Comparison of ENCODE assay signal across 10 cellular contexts in the genomic region with DNA sequence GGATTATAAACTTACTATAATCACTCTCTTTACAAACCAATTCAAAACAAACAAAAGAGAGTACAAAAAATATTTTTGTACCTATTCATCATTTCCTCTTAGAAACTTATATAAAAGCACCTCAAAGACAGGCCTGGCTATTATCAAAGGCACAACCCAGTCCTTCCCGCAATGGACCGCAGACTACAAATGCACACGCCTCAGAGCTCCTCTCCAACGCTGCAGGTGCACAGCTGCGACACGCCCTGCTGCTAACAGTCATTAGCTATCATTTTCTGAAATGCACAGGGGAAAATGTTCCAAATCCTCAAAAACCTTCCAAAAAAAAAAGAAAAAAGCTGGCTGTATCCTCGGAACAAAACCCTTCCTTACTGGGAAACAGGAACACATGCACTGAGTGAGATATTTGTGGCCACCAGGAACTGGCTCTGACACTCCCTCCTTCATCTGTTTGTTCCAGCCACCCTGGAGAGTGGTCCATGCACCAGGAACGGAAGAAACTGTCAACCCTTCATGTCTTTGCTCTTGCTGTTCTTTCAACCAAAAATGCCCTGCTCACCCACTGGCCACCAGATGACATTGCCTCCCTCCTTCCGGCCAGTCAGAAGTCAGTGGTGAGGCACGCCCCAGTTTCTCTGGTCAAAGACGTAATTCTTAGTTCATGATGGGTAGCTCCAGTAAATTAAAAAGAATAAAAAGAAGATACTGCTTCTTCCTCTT. TPM values are rescaled to one million over a fixed set of nuclear protein-coding genes. Genes with fewer than 3 reads are reported as not detected.
DNase-seq lines count a peak whose midpoint lies in the region; ATAC-seq and TF ChIP-seq lines count a peak whose summit lies in the region.
"Had no signal": no experiment of that assay in that cellular context is flagged by ENCODE, and none has a peak within 500 bp of the region (broad histone marks: within the 10 kb centered on the region; RNA-seq: fewer than 3 reads in every experiment).

No MANE protein-coding gene starts in this region.

- no peak overlapping the region for H3K27ac ChIP-seq in CD4-positive, alpha-beta memory T cell (ENCODE audit: low read depth, low read length)
- no peak overlapping the region for H3K27ac ChIP-seq in colonic mucosa
- H3K27ac ChIP-seq: neural progenitor cell had no signal

- H3K36me3 Mint-ChIP-seq in CD4-positive, alpha-beta memory T cell: peaks cover 5 to 31% of the 10 kb centered on the region in 2 donors

- in situ Hi-C loops in KBM-7 (cut with MboI; ENCODE audit: low pct_unique_long_range_greater_than_20kb, low sequenced_read_pairs): no loop called here

- H3K4me1 Mint-ChIP-seq in CD4-positive, alpha-beta memory T cell: peaks cover 63 to 93% (median 79%) of the 10 kb centered on the region in 4 donors

- H3K9me3 Mint-ChIP-seq in CD4-positive, alpha-beta memory T cell: no peaks in the 10 kb centered on the region
- H3K9me3 Mint-ChIP-seq: neural progenitor cell had no signal

- POLR2A ChIA-PET in CD4-positive, alpha-beta memory T cell (lab: Charles Lee; ENCODE audit: partially characterized antibody): no interaction called here

- H3K4me1 ChIP-seq in CD4-positive, alpha-beta memory T cell (ENCODE audit: insufficient read depth, low read length): peaks cover 74% of the 10 kb centered on the region
- H3K4me1 ChIP-seq in colonic mucosa: no peaks in the 10 kb centered on the region

- no peak overlapping the region for H3K9ac ChIP-seq in colonic mucosa (ENCODE audit: low read depth in 2 of 2, low read length in 2 of 2)
- H3K9ac ChIP-seq: neural progenitor cell had no signal

- no peak overlapping the region for H3K4me3 Mint-ChIP-seq in CD4-positive, alpha-beta memory T cell
- H3K4me3 Mint-ChIP-seq: neural progenitor cell had no signal

- H3K27me3 ChIP-seq in CD4-positive, alpha-beta memory T cell (ENCODE audit: insufficient read depth, low read length): no peaks in the 10 kb centered on the region
- H3K27me3 ChIP-seq in colonic mucosa: no peaks in the 10 kb centered on the region
- H3K27me3 ChIP-seq: neural progenitor cell had no signal

- peaks cover 3% of the 10 kb centered on the region for H3K36me3 ChIP-seq in CD4-positive, alpha-beta memory T cell (ENCODE audit: insufficient read depth, low read length)
- H3K36me3 ChIP-seq in colonic mucosa: no peaks in the 10 kb centered on the region
- H3K36me3 ChIP-seq: neural progenitor cell had no signal

- ATAC-seq in GM19023 (IDR thresholded peaks at IDR 0.05; ENCODE audit: unreplicated experiment): peak; percentile 31
- no peak for ATAC-seq in HG02840 (IDR thresholded peaks at IDR 0.05; ENCODE audit: low FRiP score, unreplicated experiment)
- no peak for ATAC-seq in GM18520 (IDR thresholded peaks at IDR 0.05; ENCODE audit: unreplicated experiment)

- no peak for DNase-seq in CD4-positive, alpha-beta memory T cell
- DNase-seq in hepatic stellate cell (ENCODE audit: low spot score) (peak; percentile 37), KBM-7 (no peak), colonic mucosa (no peak)
- DNase-seq: NK-92 treated with Interleukin-12 subunit alpha and Interleukin-12 subunit beta, amount 100 ng/mL, for 24 hours had no signal

- CTCF ChIA-PET in CD4-positive, alpha-beta memory T cell (lab: Charles Lee; ENCODE audit: partially characterized antibody): interaction anchor here (1.3 kb wide), 1 partner anchor 77 kb away, joined by 4 read pairs; no protein-coding TSS in a partner anchor

- no peaks in the 10 kb centered on the region for H3K9me3 ChIP-seq in CD4-positive, alpha-beta memory T cell (ENCODE audit: control insufficient read depth in 1 of 2, low read length in 2 of 2)
- no peaks in the 10 kb centered on the region for H3K9me3 ChIP-seq in colonic mucosa

- no peak for TF ChIP-seq CTCF in colonic mucosa (IDR thresholded peaks at IDR 0.05)

- H3K27me3 Mint-ChIP-seq in CD4-positive, alpha-beta memory T cell: no peaks in the 10 kb centered on the region

- peak overlapping the region in 6 of 7 donors; percentile 0 to 65 (median 42) for H3K27ac Mint-ChIP-seq in CD4-positive, alpha-beta memory T cell
- H3K27ac Mint-ChIP-seq: neural progenitor cell had no signal

- H3K4me3 ChIP-seq in CD4-positive, alpha-beta memory T cell (ENCODE audit: low read length in 2 of 2): no peak overlapping the region
- H3K4me3 ChIP-seq in colonic mucosa: no peak overlapping the region
- H3K4me3 ChIP-seq: neural progenitor cell had no signal

- intact Hi-C loops in CD4-positive, alpha-beta memory T cell (cut with micrococcal nuclease): no loop called here
- intact Hi-C loops in colonic mucosa (cut with DNase I): loop anchor here (10.0 kb wide), 1 partner anchor 63 kb away; no protein-coding TSS in a partner anchor

TF ChIP-seq in PFSK-1, 5 proteins besides CTCF, POLR2A, EP300 and RAD21:
- TF ChIP-seq POLR2AphosphoS5 (IDR thresholded peaks at IDR 0.05; ENCODE audit: low read depth, low read length): no peak
- 0 out of 2 replicates have a peak, but pooled peaks have one; percentile 29 for TF ChIP-seq SIN3A (IDR thresholded peaks at IDR 0.05; ENCODE audit: borderline replicate concordance, insufficient read depth, low read length)
- TF ChIP-seq FOXP2 (optimal IDR thresholded peaks at IDR 0.05; ENCODE audit: borderline replicate concordance, extremely low read depth, extremely low read length, insufficient read depth): no peak
TF ChIP-seq in PFSK-1: peak in this region for 1.

RNA-seq across cellular contexts. Expression of gene IRF2, which starts 16.7 kb away (rescaled TPM):
- 10 to 100 TPM; 66.7 to 70.4 TPM for total RNA-seq in CD4-positive, alpha-beta memory T cell
- polyA plus RNA-seq in CD4-positive, alpha-beta memory T cell: 10 to 100 TPM; 72.6 to 87.2 TPM
- 19.0 TPM for polyA plus RNA-seq in PFSK-1 (2012; ENCODE audit: insufficient read length, low read depth)
- total RNA-seq in colonic mucosa: 10 to 100 TPM; 36.2 to 61.9 TPM
